18 cellular contexts compared by ENCODE assay signal in the genomic region with DNA sequence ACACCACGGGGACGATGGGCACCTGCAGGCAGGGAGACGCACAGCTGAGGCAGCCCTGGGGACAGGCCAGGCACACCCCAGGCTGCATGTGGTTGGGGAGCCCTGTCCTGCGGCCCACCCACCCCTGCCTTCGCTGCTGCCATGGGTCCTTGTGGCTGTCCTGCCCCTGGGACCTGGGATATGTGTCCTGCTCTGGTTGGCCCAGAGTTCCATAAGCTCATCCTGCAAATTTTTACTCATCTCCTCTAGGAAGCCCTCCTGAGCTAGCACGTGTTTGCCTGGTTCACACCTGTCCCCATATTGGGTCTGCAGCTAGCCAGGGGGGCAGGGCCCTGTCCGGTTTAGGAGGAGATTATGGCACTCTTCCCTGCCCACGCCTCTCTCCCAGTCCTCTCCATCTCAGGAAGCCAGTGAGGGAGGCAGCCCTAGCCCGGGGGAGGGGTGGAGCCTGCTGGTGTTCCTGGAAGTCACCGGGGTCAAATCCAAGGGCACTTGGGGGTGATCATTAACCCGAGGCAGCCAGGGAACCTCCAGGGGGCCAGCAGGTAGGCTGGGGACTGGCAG. TPM values are rescaled to one million over a fixed set of nuclear protein-coding genes. Genes with fewer than 3 reads are reported as not detected.
DNase-seq lines count a peak whose midpoint lies in the region; ATAC-seq and TF ChIP-seq lines count a peak whose summit lies in the region.
"Had no signal": no experiment of that assay in that cellular context is flagged by ENCODE, and none has a peak within 500 bp of the region (broad histone marks: within the 10 kb centered on the region; RNA-seq: fewer than 3 reads in every experiment).

No MANE protein-coding gene starts in this region.

- H3K27ac ChIP-seq in left lung = peak overlapping the region in 1 of 2 donors; percentile 24
- H3K27ac ChIP-seq in transverse colon = peak overlapping the region in 3 of 4 donors; percentile 25 to 42 (median 25)

- intact Hi-C loops in left lung (cut with DNase I) = no loop called here
- intact Hi-C loops in transverse colon (cut with DNase I; ENCODE audit: low total_unique reads) = loop anchor here (1.0 kb wide), 1 partner anchor 47 kb away; no protein-coding TSS in a partner anchor

- TF ChIP-seq CTCF in left lung (IDR thresholded peaks at IDR 0.05) (no peak), transverse colon (IDR thresholded peaks at IDR 0.05) (no peak)

- TF ChIP-seq POLR2A in transverse colon (IDR thresholded peaks at IDR 0.05) (peak; percentile 7), erythroblast (IDR thresholded peaks at IDR 0.05; ENCODE audit: low read length) (no peak)

- DNase-seq in NCI-H2029 (lab: John Stamatoyannopoulos, UW) = peak; percentile 74
- no peak for DNase-seq in NCI-H2029 treated with DMSO at 0.1 percent for 48 hours (lab: John Stamatoyannopoulos, UW)
- DNase-seq in dermis microvascular lymphatic vessel endothelial cell (ENCODE audit: low read depth in 2 of 2) = peak; percentile 88 to 90
- peak in 1 of 2 donors; percentile 88 for DNase-seq in left lung
- DNase-seq in transverse colon = peak; percentile 82
- DNase-seq in erythroblast (lab: John Stamatoyannopoulos, UW) = no peak
- DNase-seq: 8988T; activated gamma-delta T cell; CD8-positive, alpha-beta T cell; hypothalamus; mesenchymal stem cell; NCI-H1436; NCI-H446; nucleus accumbens had no signal

- H3K4me1 ChIP-seq in left lung (peaks cover under 1 to 45% of the 10 kb centered on the region in 2 donors), transverse colon (peaks cover 0 to 26% (median 13%) of the 10 kb centered on the region in 4 donors)

- H3K36me3 ChIP-seq in left lung (peaks cover 0 to 58% of the 10 kb centered on the region in 2 donors), transverse colon (peaks cover 0 to 13% (median 0%) of the 10 kb centered on the region in 4 donors)

- H3K4me3 ChIP-seq in left lung (no peak overlapping the region), transverse colon (no peak overlapping the region)

- H3K27me3 ChIP-seq in left lung (peaks cover 0 to 6% of the 10 kb centered on the region in 2 donors), transverse colon (peaks cover 15% of the 10 kb centered on the region)

- in situ Hi-C loops in transverse colon (cut with MboI; ENCODE audit: low pct_ligation_motif_present in 1 of 4, low pct_unique_long_range_greater_than_20kb in 1 of 4, low sequenced_read_pairs in 3 of 4) = no loop called here

- H3K9me3 ChIP-seq in left lung (no peaks in the 10 kb centered on the region), transverse colon (no peaks in the 10 kb centered on the region)

- ATAC-seq in left lung = peak; percentile 62
- no peak for ATAC-seq in SK-N-SH treated with all-trans-retinoic acid at 6 μM for 48 hours
- ATAC-seq in GM19395 (IDR thresholded peaks at IDR 0.05; ENCODE audit: unreplicated experiment) = no peak
- ATAC-seq: CD8-positive, alpha-beta T cell had no signal

- 61 to 73% methylated on average over 3 to 11 of the region's 11 CpGs for WGBS in transverse colon (ENCODE audit: low coverage in 1 of 2), 2 donors

- no peak for TF ChIP-seq EP300 in transverse colon (IDR thresholded peaks at IDR 0.05; ENCODE audit: low read depth)

TF ChIP-seq in SK-N-SH treated with all-trans-retinoic acid at 6 μM for 48 hours, 23 proteins besides CTCF, POLR2A, EP300 and RAD21:
- TF ChIP-seq ZFP30 (CRISPR knock-in tag; IDR thresholded peaks at IDR 0.05) = no peak
- TF ChIP-seq ZNF565 (CRISPR knock-in tag; conservative IDR thresholded peaks at IDR 0.05; ENCODE audit: low read depth) = no peak
- no peak for TF ChIP-seq CREB5 (CRISPR knock-in tag; IDR thresholded peaks at IDR 0.05; ENCODE audit: low read depth)
- no peak for TF ChIP-seq OSR1 (CRISPR knock-in tag; IDR thresholded peaks at IDR 0.05)
- TF ChIP-seq CSDC2 (CRISPR knock-in tag; IDR thresholded peaks at IDR 0.05) = no peak
- TF ChIP-seq PATZ1 (CRISPR knock-in tag; IDR thresholded peaks at IDR 0.05; ENCODE audit: borderline replicate concordance) = no peak
- TF ChIP-seq ZNF8 (CRISPR knock-in tag; IDR thresholded peaks at IDR 0.05) = no peak
- TF ChIP-seq RARB (CRISPR knock-in tag; IDR thresholded peaks at IDR 0.05) = no peak
- TF ChIP-seq, protein P1, sequence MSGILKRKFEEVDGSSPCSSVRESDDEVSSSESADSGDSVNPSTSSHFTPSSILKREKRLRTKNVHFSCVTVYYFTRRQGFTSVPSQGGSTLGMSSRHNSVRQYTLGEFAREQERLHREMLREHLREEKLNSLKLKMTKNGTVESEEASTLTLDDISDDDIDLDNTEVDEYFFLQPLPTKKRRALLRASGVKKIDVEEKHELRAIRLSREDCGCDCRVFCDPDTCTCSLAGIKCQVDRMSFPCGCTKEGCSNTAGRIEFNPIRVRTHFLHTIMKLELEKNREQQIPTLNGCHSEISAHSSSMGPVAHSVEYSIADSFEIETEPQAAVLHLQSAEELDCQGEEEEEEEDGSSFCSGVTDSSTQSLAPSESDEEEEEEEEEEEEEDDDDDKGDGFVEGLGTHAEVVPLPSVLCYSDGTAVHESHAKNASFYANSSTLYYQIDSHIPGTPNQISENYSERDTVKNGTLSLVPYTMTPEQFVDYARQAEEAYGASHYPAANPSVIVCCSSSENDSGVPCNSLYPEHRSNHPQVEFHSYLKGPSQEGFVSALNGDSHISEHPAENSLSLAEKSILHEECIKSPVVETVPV (CRISPR knock-in tag; IDR thresholded peaks at IDR 0.05) = no peak

RNA-seq across cellular contexts. Expression of gene EGFL7, which starts 12.2 kb away (rescaled TPM):
- 330 and 460 TPM in 2 replicates for total RNA-seq in dermis microvascular lymphatic vessel endothelial cell
- 100 to 1,000 TPM; 105 to 165 TPM for total RNA-seq in left lung
- total RNA-seq in transverse colon = 10 to 100 TPM; 12.3 to 64.7 (median 33.6) TPM
- total RNA-seq: CD8-positive, alpha-beta T cell had no signal

RNA-seq across cellular contexts. Expression of gene AGPAT2, which starts 12.4 kb away (rescaled TPM):
- total RNA-seq in dermis microvascular lymphatic vessel endothelial cell = 38.3 and 47.9 TPM in 2 replicates
- 100 to 1,000 TPM; 127 to 170 TPM for total RNA-seq in left lung
- 100 to 1,000 TPM; 245 to 441 (median 290) TPM for total RNA-seq in transverse colon

RNA-seq across cellular contexts. Expression of gene DIPK1B, which starts 37.5 kb away (rescaled TPM):
- 70.8 and 93.8 TPM in 2 replicates for total RNA-seq in dermis microvascular lymphatic vessel endothelial cell
- total RNA-seq in left lung = 10 to 100 TPM; 12.6 to 12.7 TPM
- 10 to 100 TPM in 1 of 4 donors, 1 to 10 TPM in 3; 3.5 to 12.3 (median 3.9) TPM for total RNA-seq in transverse colon
- total RNA-seq: activated CD8-positive, alpha-beta memory T cell treated with anti-CD3 and anti-CD28 coated beads for 36 hours; LHCN-M2 had no signal

Comparison
In these comparisons a context has a peak if more than half of its experiments do, and no peak if none do; other contexts are left out.
1. DNase-seq: peak in NCI-H2029 (single experiment), dermis microvascular lymphatic vessel endothelial cell (2 of 2) and transverse colon (single experiment); none in NCI-H2029 treated with DMSO at 0.1 percent for 48 hours (single experiment) and erythroblast (0 of 2).